1 cellular context compared by ENCODE assay signal in the genomic region with DNA sequence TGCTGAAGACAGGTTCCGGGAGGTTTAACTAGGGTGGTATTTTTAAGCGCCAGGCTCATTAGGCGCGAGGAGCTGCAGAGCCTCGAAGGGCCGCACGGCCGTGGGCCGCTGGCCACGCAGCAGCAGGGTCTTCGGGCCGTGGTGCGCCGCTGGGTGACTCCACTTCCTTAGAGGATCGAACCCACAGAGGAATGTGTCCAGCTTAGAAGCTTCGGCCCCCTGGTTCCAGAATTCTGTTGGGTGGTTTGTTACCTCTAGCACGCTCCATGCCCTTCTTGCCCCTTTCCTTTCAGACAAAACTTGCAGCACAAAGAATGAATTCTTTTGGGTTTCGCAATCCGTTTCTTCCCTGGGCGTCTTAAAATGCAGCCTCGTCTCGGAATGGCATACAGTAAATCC.
TF ChIP-seq lines count a peak whose summit lies in the region.

No MANE protein-coding gene starts in this region.

TF ChIP-seq in endothelial cell of umbilical vein, 7 proteins besides CTCF, POLR2A, EP300 and RAD21 (continued from another document):
- TF ChIP-seq JUN (IDR thresholded peaks at IDR 0.05; ENCODE audit: borderline replicate concordance, insufficient read depth, insufficient read length, low read depth) (no peak), EZH2 (IDR thresholded peaks at IDR 0.05; ENCODE audit: borderline replicate concordance, low read depth, low read length, severe bottlenecking) (no peak), GATA2 (IDR thresholded peaks at IDR 0.05; ENCODE audit: insufficient read depth, insufficient read length, low read depth, low read length) (no peak), MYC (IDR thresholded peaks at IDR 0.05; ENCODE audit: low read depth, low read length) (no peak), POLR2AphosphoS5 (IDR thresholded peaks at IDR 0.05; ENCODE audit: insufficient read depth, low read depth, low read length) (no peak)
